Comparison of ENCODE assay signal across 14 cellular contexts in genomic region chr12:56718167-56718566, GRCh38. TPM values are rescaled to one million over a fixed set of nuclear protein-coding genes. Genes with fewer than 3 reads are reported as not detected.
"Had no signal": no experiment of that assay in that cellular context is flagged by ENCODE, and none has a peak within 500 bp of the region (broad histone marks: within the 10 kb centered on the region; RNA-seq: fewer than 3 reads in every experiment).

No MANE protein-coding gene starts in this region.

- H3K27me3 Mint-ChIP-seq: activated CD4-positive, alpha-beta memory T cell treated with anti-CD3 and anti-CD28 coated beads for 36 hours had no signal

- H3K4me2 ChIP-seq: hepatocyte had no signal

- H3K9me3 Mint-ChIP-seq: activated CD4-positive, alpha-beta memory T cell treated with anti-CD3 and anti-CD28 coated beads for 36 hours; activated T-cell treated with anti-CD3 and anti-CD28 coated beads, Interleukin-2, amount 50 U/mL, for 72 hours; neural crest cell had no signal

- H3K4me3 Mint-ChIP-seq: activated CD4-positive, alpha-beta memory T cell treated with anti-CD3 and anti-CD28 coated beads for 36 hours had no signal

- H3K4me3 ChIP-seq: gastroesophageal sphincter, hepatocyte, tibial artery had no signal

- H2AFZ ChIP-seq: hepatocyte, parathyroid adenoma had no signal

- H3K27ac ChIP-seq: hepatocyte, tibial artery, VCaP had no signal

- H3K9ac ChIP-seq: parathyroid adenoma had no signal

- DNase-seq: activated CD4-positive, alpha-beta memory T cell treated with anti-CD3 and anti-CD28 coated beads for 36 hours; activated CD8-positive, alpha-beta memory T cell treated with anti-CD3 and anti-CD28 coated beads, Interleukin-2, amount 50 U/mL, for 4 hours; activated naive CD4-positive, alpha-beta T cell; activated T-cell treated with anti-CD3 and anti-CD28 coated beads, Interleukin-2, amount 50 U/mL, for 72 hours; kidney glomerular epithelial cell; stimulated activated CD4-positive, alpha-beta T cell treated with anti-CD3 and anti-CD28 coated beads, Interleukin-4, amount 100 ng/mL, for 4 hours; T1000 had no signal

- H3K9me3 ChIP-seq: gastroesophageal sphincter, tibial artery had no signal

- H3K27me3 ChIP-seq: gastroesophageal sphincter, hepatocyte, tibial artery had no signal

- ATAC-seq: activated T-cell treated with anti-CD3 and anti-CD28 coated beads, Interleukin-2, amount 50 U/mL, for 72 hours; gastroesophageal sphincter had no signal

RNA-seq across cellular contexts. Expression of gene HSD17B6, which starts 45.0 kb away (rescaled TPM):
- total RNA-seq: skeletal muscle tissue had no signal
